In genomic region chr22:38262051-38262795, GRCh38 we compare ENCODE assay signal across 1 cellular context.
TF ChIP-seq lines count a peak whose summit lies in the region.

No MANE protein-coding gene starts in this region.

TF ChIP-seq in HepG2, 621 proteins besides CTCF, POLR2A, EP300 and RAD21 (continued from another document and continues in another):
- TF ChIP-seq, protein P1, sequence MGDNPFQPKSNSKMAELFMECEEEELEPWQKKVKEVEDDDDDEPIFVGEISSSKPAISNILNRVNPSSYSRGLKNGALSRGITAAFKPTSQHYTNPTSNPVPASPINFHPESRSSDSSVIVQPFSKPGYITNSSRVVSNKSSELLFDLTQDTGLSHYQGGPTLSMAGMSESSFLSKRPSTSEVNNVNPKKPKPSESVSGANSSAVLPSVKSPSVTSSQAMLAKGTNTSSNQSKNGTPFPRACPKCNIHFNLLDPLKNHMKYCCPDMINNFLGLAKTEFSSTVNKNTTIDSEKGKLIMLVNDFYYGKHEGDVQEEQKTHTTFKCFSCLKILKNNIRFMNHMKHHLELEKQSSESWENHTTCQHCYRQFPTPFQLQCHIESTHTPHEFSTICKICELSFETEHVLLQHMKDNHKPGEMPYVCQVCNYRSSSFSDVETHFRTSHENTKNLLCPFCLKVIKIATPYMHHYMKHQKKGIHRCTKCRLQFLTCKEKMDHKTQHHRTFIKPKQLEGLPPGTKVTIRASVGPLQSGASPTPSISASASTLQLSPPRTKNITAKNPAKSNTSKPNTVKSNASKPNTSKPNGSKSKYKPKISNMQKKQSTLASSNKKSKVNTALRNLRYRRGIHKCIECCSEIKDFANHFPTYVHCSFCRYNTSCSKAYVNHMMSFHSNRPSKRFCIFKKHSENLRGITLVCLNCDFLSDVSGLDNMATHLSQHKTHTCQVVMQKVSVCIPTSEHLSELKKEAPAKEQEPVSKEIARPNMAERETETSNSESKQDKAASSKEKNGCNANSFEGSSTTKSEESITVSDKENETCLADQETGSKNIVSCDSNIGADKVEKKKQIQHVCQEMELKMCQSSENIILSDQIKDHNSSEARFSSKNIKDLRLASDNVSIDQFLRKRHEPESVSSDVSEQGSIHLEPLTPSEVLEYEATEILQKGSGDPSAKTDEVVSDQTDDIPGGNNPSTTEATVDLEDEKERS (CRISPR knock-in tag; IDR thresholded peaks at IDR 0.05), result no peak
- peak; percentile 44; the same call in 1 of the 2 replicates for TF ChIP-seq ERF (CRISPR knock-in tag; IDR thresholded peaks at IDR 0.05)
- TF ChIP-seq HDAC2 (CRISPR knock-in tag; IDR thresholded peaks at IDR 0.05), result peak; percentile 18; the same call in 1 of the 2 replicates
- 0 out of 2 replicates have a peak, but pooled peaks have one; percentile 39 for TF ChIP-seq ZSCAN29 (CRISPR knock-in tag; conservative IDR thresholded peaks at IDR 0.05)
- TF ChIP-seq ONECUT2 (CRISPR knock-in tag; IDR thresholded peaks at IDR 0.05), result no peak
- TF ChIP-seq FOXO1 (CRISPR knock-in tag; IDR thresholded peaks at IDR 0.05), result peak; percentile 10; the same call in 1 of the 2 replicates
- no peak for TF ChIP-seq SRSF4 (IDR thresholded peaks at IDR 0.05; ENCODE audit: low read depth, low read length, poor library complexity, severe bottlenecking)
- TF ChIP-seq SIN3A (IDR thresholded peaks at IDR 0.05; ENCODE audit: borderline replicate concordance, low read depth, low read length), result peak; percentile 50; the same call in 1 of the 2 replicates
- peak; percentile 38; the same call in 1 of the 2 replicates for TF ChIP-seq ATF2 (CRISPR knock-in tag; IDR thresholded peaks at IDR 0.05)
- TF ChIP-seq, protein P2, sequence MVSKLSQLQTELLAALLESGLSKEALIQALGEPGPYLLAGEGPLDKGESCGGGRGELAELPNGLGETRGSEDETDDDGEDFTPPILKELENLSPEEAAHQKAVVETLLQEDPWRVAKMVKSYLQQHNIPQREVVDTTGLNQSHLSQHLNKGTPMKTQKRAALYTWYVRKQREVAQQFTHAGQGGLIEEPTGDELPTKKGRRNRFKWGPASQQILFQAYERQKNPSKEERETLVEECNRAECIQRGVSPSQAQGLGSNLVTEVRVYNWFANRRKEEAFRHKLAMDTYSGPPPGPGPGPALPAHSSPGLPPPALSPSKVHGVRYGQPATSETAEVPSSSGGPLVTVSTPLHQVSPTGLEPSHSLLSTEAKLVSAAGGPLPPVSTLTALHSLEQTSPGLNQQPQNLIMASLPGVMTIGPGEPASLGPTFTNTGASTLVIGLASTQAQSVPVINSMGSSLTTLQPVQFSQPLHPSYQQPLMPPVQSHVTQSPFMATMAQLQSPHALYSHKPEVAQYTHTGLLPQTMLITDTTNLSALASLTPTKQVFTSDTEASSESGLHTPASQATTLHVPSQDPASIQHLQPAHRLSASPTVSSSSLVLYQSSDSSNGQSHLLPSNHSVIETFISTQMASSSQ (IDR thresholded peaks at IDR 0.05; ENCODE audit: low read depth), result no peak
- TF ChIP-seq, protein P2 (CRISPR knock-in tag; IDR thresholded peaks at IDR 0.05; ENCODE audit: borderline replicate concordance), result no peak
- peak; percentile 40; the same call in 1 of the 2 replicates for TF ChIP-seq ZBTB38 (CRISPR knock-in tag; IDR thresholded peaks at IDR 0.05)
- TF ChIP-seq TCF12 (IDR thresholded peaks at IDR 0.05), result no peak
- TF ChIP-seq TCF12 (CRISPR knock-in tag; IDR thresholded peaks at IDR 0.05), result no peak
- TF ChIP-seq TMF1 (CRISPR knock-in tag; IDR thresholded peaks at IDR 0.05; ENCODE audit: low read depth), result 0 out of 2 replicates have a peak, but pooled peaks have one; percentile 36
- TF ChIP-seq, protein P3, sequence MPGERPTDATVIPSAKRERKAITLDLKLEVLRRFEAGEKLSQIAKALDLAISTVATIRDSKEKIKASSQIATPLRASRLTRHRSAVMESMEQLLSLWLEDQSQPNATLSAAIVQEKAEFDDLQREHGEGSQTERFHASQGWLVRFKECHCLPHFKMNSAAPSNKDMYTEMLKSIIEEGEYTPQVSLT (CRISPR knock-in tag; IDR thresholded peaks at IDR 0.05; ENCODE audit: borderline replicate concordance, low read depth), result no peak
- peak; percentile 67 for TF ChIP-seq GATAD2A (CRISPR knock-in tag; IDR thresholded peaks at IDR 0.05)
- no peak for TF ChIP-seq KMT2B (CRISPR knock-in tag; IDR thresholded peaks at IDR 0.05)
- TF ChIP-seq HMG20A (CRISPR knock-in tag; IDR thresholded peaks at IDR 0.05; ENCODE audit: borderline replicate concordance), result 0 out of 2 replicates have a peak, but pooled peaks have one; percentile 14
- TF ChIP-seq ADNP (CRISPR knock-in tag; IDR thresholded peaks at IDR 0.05), result no peak
- TF ChIP-seq ZNF136 (CRISPR knock-in tag; IDR thresholded peaks at IDR 0.05; ENCODE audit: low read depth), result no peak
- TF ChIP-seq, protein P4, sequence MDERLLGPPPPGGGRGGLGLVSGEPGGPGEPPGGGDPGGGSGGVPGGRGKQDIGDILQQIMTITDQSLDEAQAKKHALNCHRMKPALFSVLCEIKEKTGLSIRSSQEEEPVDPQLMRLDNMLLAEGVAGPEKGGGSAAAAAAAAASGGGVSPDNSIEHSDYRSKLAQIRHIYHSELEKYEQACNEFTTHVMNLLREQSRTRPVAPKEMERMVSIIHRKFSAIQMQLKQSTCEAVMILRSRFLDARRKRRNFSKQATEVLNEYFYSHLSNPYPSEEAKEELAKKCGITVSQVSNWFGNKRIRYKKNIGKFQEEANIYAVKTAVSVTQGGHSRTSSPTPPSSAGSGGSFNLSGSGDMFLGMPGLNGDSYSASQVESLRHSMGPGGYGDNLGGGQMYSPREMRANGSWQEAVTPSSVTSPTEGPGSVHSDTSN (CRISPR knock-in tag; IDR thresholded peaks at IDR 0.05), result no peak
- TF ChIP-seq ZKSCAN1 (IDR thresholded peaks at IDR 0.05; ENCODE audit: low read length), result no peak
- peak; percentile 73; the same call in 1 of the 2 replicates for TF ChIP-seq ZNF569 (CRISPR knock-in tag; IDR thresholded peaks at IDR 0.05; ENCODE audit: borderline replicate concordance)
- TF ChIP-seq ZNF3 (CRISPR knock-in tag; IDR thresholded peaks at IDR 0.05), result no peak
- no peak for TF ChIP-seq MYNN (CRISPR knock-in tag; IDR thresholded peaks at IDR 0.05; ENCODE audit: low read depth)
- TF ChIP-seq ZNF407 (CRISPR knock-in tag; IDR thresholded peaks at IDR 0.05; ENCODE audit: not compliant biosample characterization), result no peak
- TF ChIP-seq PRMT3 (CRISPR knock-in tag; IDR thresholded peaks at IDR 0.05; ENCODE audit: borderline replicate concordance, low read depth), result no peak
- TF ChIP-seq ZNF513 (CRISPR knock-in tag; conservative IDR thresholded peaks at IDR 0.05), result no peak
- no peak for TF ChIP-seq ZNF230 (CRISPR knock-in tag; IDR thresholded peaks at IDR 0.05)
- TF ChIP-seq ZNF274 (CRISPR knock-in tag; IDR thresholded peaks at IDR 0.05), result 0 out of 2 replicates have a peak, but pooled peaks have one; percentile 20
- peak; percentile 46 for TF ChIP-seq ZGPAT (CRISPR knock-in tag; IDR thresholded peaks at IDR 0.05)
